19 cellular contexts compared by ENCODE assay signal in the genomic region with DNA sequence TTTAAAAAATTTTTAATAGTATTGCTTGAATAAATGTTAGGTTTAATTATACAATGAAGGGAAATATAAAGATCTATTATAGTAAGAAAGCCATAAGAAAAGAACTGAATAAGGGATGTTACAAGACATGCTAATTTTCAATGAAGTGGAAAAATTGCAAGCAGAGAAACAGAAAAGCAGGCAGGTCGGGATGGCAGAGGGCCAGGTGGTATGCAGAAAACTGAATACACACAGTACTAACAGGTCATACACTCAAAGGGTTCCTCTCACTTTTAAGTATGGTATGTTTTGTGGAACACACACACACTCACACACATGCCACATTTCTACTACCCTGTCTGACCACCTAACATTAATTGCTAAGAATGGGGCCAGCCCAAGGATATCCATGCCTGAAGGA.
DNase-seq lines count a peak whose midpoint lies in the region; ATAC-seq and TF ChIP-seq lines count a peak whose summit lies in the region.
"Had no signal": no experiment of that assay in that cellular context is flagged by ENCODE, and none has a peak within 500 bp of the region (broad histone marks: within the 10 kb centered on the region; RNA-seq: fewer than 3 reads in every experiment).

No MANE protein-coding gene starts in this region.

- no peak overlapping the region for H3K4me3 Mint-ChIP-seq in stimulated activated naive B cell treated with anti-CD40 and anti-IgM and Interleukin-4, amounts not matched to agents 10 μg/mL and 1 μg/mL and 100 μg/mL, for 72 hours
- H3K4me3 Mint-ChIP-seq: CD4-positive, alpha-beta memory T cell had no signal

- H3K9me3 Mint-ChIP-seq in stimulated activated naive B cell treated with anti-CD40 and anti-IgM and Interleukin-4, amounts not matched to agents 10 μg/mL and 1 μg/mL and 100 μg/mL, for 72 hours: no peaks in the 10 kb centered on the region
- H3K9me3 Mint-ChIP-seq: CD4-positive, alpha-beta memory T cell had no signal

- intact Hi-C loops in heart left ventricle (cut with DNase I): loop anchor here in 1 of 10 donors (10.0 kb wide), 1 partner anchor 139 kb away; no protein-coding TSS in a partner anchor
- intact Hi-C loops in left cardiac atrium (cut with DNase I): no loop called here
- intact Hi-C loops in thyroid gland (cut with DNase I): no loop called here

- no peak overlapping the region for H3K4me3 ChIP-seq in heart left ventricle
- H3K4me3 ChIP-seq in thyroid gland (replicated peaks in 1 of 3): no peak overlapping the region
- H3K4me3 ChIP-seq: A549, GM23248 had no signal

- no peaks in the 10 kb centered on the region for H3K36me3 ChIP-seq in heart left ventricle
- no peaks in the 10 kb centered on the region for H3K36me3 ChIP-seq in thyroid gland

- ATAC-seq in heart left ventricle (peak in 3 of 4 donors; percentile 8 to 48 (median 30)), left cardiac atrium (no peak)
- no peak for ATAC-seq in stimulated activated naive B cell treated with anti-CD40 and anti-IgM and Interleukin-4, amounts not matched to agents 10 μg/mL and 1 μg/mL and 100 μg/mL, for 72 hours (replicated peaks)
- ATAC-seq: A549 had no signal

- no peaks in the 10 kb centered on the region for H3K27me3 Mint-ChIP-seq in stimulated activated naive B cell treated with anti-CD40 and anti-IgM and Interleukin-4, amounts not matched to agents 10 μg/mL and 1 μg/mL and 100 μg/mL, for 72 hours
- H3K27me3 Mint-ChIP-seq: CD4-positive, alpha-beta memory T cell had no signal

- TF ChIP-seq POLR2A in heart left ventricle (IDR thresholded peaks at IDR 0.05) (no peak), thyroid gland (IDR thresholded peaks at IDR 0.05) (no peak)

- no peaks in the 10 kb centered on the region for H3K36me3 Mint-ChIP-seq in stimulated activated naive B cell treated with anti-CD40 and anti-IgM and Interleukin-4, amounts not matched to agents 10 μg/mL and 1 μg/mL and 100 μg/mL, for 72 hours
- H3K36me3 Mint-ChIP-seq: CD4-positive, alpha-beta memory T cell had no signal

- H3K27ac ChIP-seq in heart left ventricle (no peak overlapping the region), thyroid gland (no peak overlapping the region)
- H3K27ac ChIP-seq: A549, GM23248 had no signal

- DNase-seq in heart left ventricle (peak in 1 of 5 donors; percentile 17), left cardiac atrium (no peak), G401 (ENCODE audit: low spot score) (peak; percentile 60), cerebellar cortex (ENCODE audit: low spot score) (peak; percentile 54), thyroid gland (peak; percentile 29 to 31)
- no peak for DNase-seq in stimulated activated naive B cell treated with anti-CD40 and anti-IgM and Interleukin-4, amounts not matched to agents 10 μg/mL and 1 μg/mL and 100 μg/mL, for 72 hours
- no peak for DNase-seq in activated CD4-positive, alpha-beta T cell treated with anti-CD3 and anti-CD28 coated beads for 48 hours
- DNase-seq: 8988T; ACHN; AML-193; Calu3; CD4-positive, alpha-beta memory T cell; COR-L47; DMS53; DMS79 treated with DMSO at 0.1 percent for 48 hours; GM23248; H7; HCEC 1CT had no signal

- TF ChIP-seq CTCF in heart left ventricle (IDR thresholded peaks at IDR 0.05) (no peak), thyroid gland (IDR thresholded peaks at IDR 0.05) (no peak)

- H3K27ac Mint-ChIP-seq in stimulated activated naive B cell treated with anti-CD40 and anti-IgM and Interleukin-4, amounts not matched to agents 10 μg/mL and 1 μg/mL and 100 μg/mL, for 72 hours: no peak overlapping the region
- H3K27ac Mint-ChIP-seq: CD4-positive, alpha-beta memory T cell had no signal

- WGBS in heart left ventricle, 4 donors: 65 to 88% (median 83%) methylated on average over 1 of the region's 1 CpG
- 68 to 84% methylated on average over 1 of the region's 1 CpG for WGBS in thyroid gland, 2 donors

- H3K27me3 ChIP-seq in heart left ventricle (no peaks in the 10 kb centered on the region), thyroid gland (no peaks in the 10 kb centered on the region)

- peaks cover 0 to 22% (median 3%) of the 10 kb centered on the region in 12 donors for H3K4me1 ChIP-seq in heart left ventricle
- no peaks in the 10 kb centered on the region for H3K4me1 ChIP-seq in thyroid gland
- H3K4me1 ChIP-seq: A549 had no signal

- H3K9me3 ChIP-seq in heart left ventricle (no peaks in the 10 kb centered on the region), thyroid gland (no peaks in the 10 kb centered on the region)
- H3K9me3 ChIP-seq: A549 had no signal

- in situ Hi-C loops in G401 (cut with HindIII; ENCODE audit: low sequenced_read_pairs): no loop called here

- H3K4me1 Mint-ChIP-seq in stimulated activated naive B cell treated with anti-CD40 and anti-IgM and Interleukin-4, amounts not matched to agents 10 μg/mL and 1 μg/mL and 100 μg/mL, for 72 hours: no peaks in the 10 kb centered on the region
- H3K4me1 Mint-ChIP-seq: CD4-positive, alpha-beta memory T cell had no signal

Comparison
In these comparisons a context has a peak if more than half of its experiments do, and no peak if none do; other contexts are left out.
1. ATAC-seq: peak in heart left ventricle (3 of 4); none in left cardiac atrium (0 of 2) and stimulated activated naive B cell treated with anti-CD40 and anti-IgM and Interleukin-4, amounts not matched to agents 10 μg/mL and 1 μg/mL and 100 μg/mL, for 72 hours (0 of 2).
2. DNase-seq: peak in G401 (single experiment), cerebellar cortex (single experiment) and thyroid gland (2 of 2); none in left cardiac atrium (single experiment), stimulated activated naive B cell treated with anti-CD40 and anti-IgM and Interleukin-4, amounts not matched to agents 10 μg/mL and 1 μg/mL and 100 μg/mL, for 72 hours (single experiment) and activated CD4-positive, alpha-beta T cell treated with anti-CD3 and anti-CD28 coated beads for 48 hours (single experiment).